Comparison of ENCODE assay signal across 1 cellular context in the genomic region with DNA sequence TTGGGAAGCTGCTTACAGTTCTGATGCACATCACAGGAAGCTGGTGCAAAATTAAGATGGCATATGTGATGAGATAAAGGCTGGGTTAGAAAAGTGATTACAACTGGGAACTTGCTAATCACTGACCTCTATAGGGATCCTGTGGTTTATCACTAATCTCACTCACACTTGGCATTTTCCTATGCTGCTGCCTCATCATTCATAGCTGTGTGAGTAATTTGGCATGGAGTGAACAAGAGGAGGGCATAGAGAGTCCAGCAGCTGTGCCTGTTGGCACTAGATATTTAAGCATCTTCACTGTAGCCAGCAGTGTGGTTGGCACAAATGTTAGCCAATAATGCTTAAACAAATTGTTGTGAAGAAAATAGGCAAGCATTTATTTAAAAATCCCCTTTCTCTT.
A peak's percentile ranks its signal among the peaks of the same experiment; 100 is the strongest.
TF ChIP-seq lines count a peak whose summit lies in the region.

No MANE protein-coding gene starts in this region.

TF ChIP-seq in SK-N-SH, 30 proteins besides CTCF, POLR2A, EP300 and RAD21 (continued from another document):
- TF ChIP-seq, protein P1, sequence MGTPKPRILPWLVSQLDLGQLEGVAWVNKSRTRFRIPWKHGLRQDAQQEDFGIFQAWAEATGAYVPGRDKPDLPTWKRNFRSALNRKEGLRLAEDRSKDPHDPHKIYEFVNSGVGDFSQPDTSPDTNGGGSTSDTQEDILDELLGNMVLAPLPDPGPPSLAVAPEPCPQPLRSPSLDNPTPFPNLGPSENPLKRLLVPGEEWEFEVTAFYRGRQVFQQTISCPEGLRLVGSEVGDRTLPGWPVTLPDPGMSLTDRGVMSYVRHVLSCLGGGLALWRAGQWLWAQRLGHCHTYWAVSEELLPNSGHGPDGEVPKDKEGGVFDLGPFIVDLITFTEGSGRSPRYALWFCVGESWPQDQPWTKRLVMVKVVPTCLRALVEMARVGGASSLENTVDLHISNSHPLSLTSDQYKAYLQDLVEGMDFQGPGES (IDR thresholded peaks at IDR 0.05; ENCODE audit: low read depth, low read length), result no peak
- TF ChIP-seq, protein P2, sequence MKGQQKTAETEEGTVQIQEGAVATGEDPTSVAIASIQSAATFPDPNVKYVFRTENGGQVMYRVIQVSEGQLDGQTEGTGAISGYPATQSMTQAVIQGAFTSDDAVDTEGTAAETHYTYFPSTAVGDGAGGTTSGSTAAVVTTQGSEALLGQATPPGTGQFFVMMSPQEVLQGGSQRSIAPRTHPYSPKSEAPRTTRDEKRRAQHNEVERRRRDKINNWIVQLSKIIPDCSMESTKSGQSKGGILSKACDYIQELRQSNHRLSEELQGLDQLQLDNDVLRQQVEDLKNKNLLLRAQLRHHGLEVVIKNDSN (IDR thresholded peaks at IDR 0.05; ENCODE audit: borderline replicate concordance, low read depth), result no peak
- TF ChIP-seq RCOR1 (IDR thresholded peaks at IDR 0.05; ENCODE audit: low read length) (no peak), RXRA (IDR thresholded peaks at IDR 0.05; ENCODE audit: borderline replicate concordance, low read depth) (peak; percentile 68; the same call in 1 of the 2 replicates), GABPA (IDR thresholded peaks at IDR 0.05; ENCODE audit: low read depth) (no peak), RFX5 (IDR thresholded peaks at IDR 0.05; ENCODE audit: low read length) (no peak), EZH2phosphoT487 (IDR thresholded peaks at IDR 0.05; ENCODE audit: borderline replicate concordance, low read depth) (no peak), NRF1 (IDR thresholded peaks at IDR 0.05; ENCODE audit: low read depth, low read length) (no peak), FOSL2 (IDR thresholded peaks at IDR 0.05; ENCODE audit: borderline replicate concordance, low read depth) (peak; percentile 67; the same call in 1 of the 2 replicates), TAF1 (IDR thresholded peaks at IDR 0.05; ENCODE audit: borderline replicate concordance, low read depth, low read length) (no peak), TCF12 (IDR thresholded peaks at IDR 0.05) (peak; percentile 88), CHD2 (IDR thresholded peaks at IDR 0.05; ENCODE audit: low read length, partially characterized antibody) (no peak), MEF2A (IDR thresholded peaks at IDR 0.05; ENCODE audit: borderline replicate concordance, low read depth) (no peak), GATA2 (CRISPR knock-in tag; IDR thresholded peaks at IDR 0.05) (no peak), SIN3A (IDR thresholded peaks at IDR 0.05; ENCODE audit: borderline replicate concordance, low read depth, low read length) (no peak), POLR2AphosphoS5 (IDR thresholded peaks at IDR 0.05; ENCODE audit: low read depth, low read length) (no peak), YY1 (IDR thresholded peaks at IDR 0.05; ENCODE audit: low read depth) (no peak)
- TF ChIP-seq, protein P3, sequence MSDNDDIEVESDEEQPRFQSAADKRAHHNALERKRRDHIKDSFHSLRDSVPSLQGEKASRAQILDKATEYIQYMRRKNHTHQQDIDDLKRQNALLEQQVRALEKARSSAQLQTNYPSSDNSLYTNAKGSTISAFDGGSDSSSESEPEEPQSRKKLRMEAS (IDR thresholded peaks at IDR 0.05; ENCODE audit: low read depth), result no peak
TF ChIP-seq in SK-N-SH: peak in this region for 6.
